ENCODE assay signal across 13 cellular contexts in the genomic region with DNA sequence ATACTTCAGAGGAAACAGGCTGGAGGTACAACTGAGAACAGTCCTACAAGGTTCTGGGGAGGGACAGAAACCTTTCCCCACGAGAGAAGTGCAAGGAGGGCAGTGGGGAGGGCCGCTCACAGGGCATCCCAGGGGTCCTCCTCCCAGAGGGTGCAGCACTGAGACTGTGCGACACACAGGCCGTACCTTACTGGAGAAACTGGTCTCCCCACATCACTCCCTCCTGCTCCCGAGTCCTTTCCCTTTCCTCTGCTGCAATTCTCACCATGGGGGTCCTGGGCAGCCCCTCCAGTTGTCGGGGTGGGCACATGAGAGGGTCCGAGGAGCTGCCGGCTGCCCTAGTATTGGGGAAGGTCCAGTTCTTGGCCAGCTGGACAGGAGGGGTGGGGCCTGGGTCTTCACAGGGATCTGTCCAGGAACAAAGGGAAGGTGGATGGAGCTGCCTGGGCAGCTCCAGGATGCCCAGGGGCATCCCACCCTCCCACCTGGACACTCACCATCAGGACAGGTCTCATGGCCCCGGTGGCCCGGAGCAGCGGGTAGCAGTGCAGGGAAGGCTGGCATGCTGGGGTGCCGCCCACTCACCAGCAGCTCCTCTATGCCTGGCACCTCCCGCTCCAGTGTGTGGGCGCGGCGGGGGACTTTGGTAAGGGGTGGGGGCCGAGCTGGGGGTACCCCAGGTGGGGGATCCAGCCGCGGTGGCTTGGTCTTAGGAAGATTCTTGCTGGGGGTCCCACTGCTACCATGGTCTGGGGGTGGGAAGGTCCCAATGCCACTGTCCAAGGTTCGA.
"Had no signal": no experiment of that assay in that cellular context is flagged by ENCODE, and none has a peak within 500 bp of the region (broad histone marks: within the 10 kb centered on the region; RNA-seq: fewer than 3 reads in every experiment).

No MANE protein-coding gene starts in this region.

- H3K27me3 ChIP-seq: heart left ventricle had no signal

- H3K4me2 ChIP-seq: smooth muscle cell had no signal

- H3K4me3 ChIP-seq: coronary artery, heart left ventricle, smooth muscle cell had no signal

- ATAC-seq: esophagus mucosa, heart left ventricle had no signal

- H3K27ac ChIP-seq: coronary artery, heart left ventricle had no signal

- H3K4me1 ChIP-seq: heart left ventricle had no signal

- DNase-seq: effector CD4-positive, alpha-beta T cell; endodermal cell; heart left ventricle; hippocampal formation; kidney glomerular epithelial cell; stimulated activated CD4-positive, alpha-beta T cell treated with anti-CD3 and anti-CD28 coated beads, Interleukin-2, amount 100 ng/mL, for 48 hours; stimulated activated naive CD4-positive, alpha-beta T cell treated with Interleukin-2 at 50 U/mL for 16 hours had no signal

- FAIRE-seq: endothelial cell of umbilical vein, frontal cortex, urothelium cell line had no signal
